ENCODE assay signal across 8 cellular contexts in the genomic region with DNA sequence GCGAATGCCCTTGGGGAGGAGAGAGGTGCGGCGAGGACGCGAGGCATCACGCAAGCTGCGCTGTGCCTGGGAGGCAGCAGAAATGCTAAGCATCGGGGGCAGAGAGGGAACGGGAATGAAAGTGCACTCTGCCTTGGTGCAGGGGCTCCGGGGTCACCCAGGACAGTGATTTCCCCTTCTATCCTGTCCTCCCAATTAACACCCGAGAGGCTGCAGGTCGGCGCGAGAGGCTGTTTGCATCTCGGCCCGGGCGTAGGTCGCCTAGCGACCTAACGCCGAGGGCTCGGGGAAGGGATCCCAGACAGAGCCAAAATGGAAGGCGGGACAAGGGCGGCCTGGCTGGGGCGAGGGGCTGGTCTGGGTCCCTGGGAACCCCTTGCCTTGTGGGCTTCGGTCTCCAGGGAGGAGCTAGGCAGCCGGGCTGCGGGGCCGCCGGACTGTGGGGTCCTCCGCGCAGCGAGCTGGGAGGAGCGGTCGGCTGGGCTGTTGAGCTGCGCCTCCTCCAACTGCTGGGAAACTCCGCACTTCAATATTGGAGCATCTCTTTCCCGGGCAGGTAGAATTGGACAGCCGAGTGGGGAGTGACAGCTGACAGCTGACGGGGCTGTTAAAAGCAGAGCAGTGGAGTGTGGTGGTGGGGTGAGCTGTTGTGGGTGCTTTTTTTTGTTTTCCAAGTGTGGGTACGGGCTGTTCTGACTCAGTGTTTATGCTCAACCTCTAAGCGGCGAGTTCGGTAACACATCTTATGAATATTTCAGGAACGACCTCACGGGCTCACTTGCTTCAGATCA. TPM values are rescaled to one million over a fixed set of nuclear protein-coding genes. Genes with fewer than 3 reads are reported as not detected.
DNase-seq lines count a peak whose midpoint lies in the region; ATAC-seq and TF ChIP-seq lines count a peak whose summit lies in the region.

No MANE protein-coding gene starts in this region.

- peaks cover 85% of the 10 kb centered on the region for H3K27me3 ChIP-seq in CD4-positive, alpha-beta T cell (ENCODE audit: control insufficient read depth, insufficient read depth, low read length)
- H3K27me3 ChIP-seq in skeletal muscle satellite cell (ENCODE audit: control insufficient read depth, insufficient read depth, low read length) = peaks cover 38% of the 10 kb centered on the region

- H3K9me3 ChIP-seq in CD4-positive, alpha-beta T cell (ENCODE audit: control insufficient read depth, low read length) = no peaks in the 10 kb centered on the region
- no peaks in the 10 kb centered on the region for H3K9me3 ChIP-seq in skeletal muscle satellite cell (replicated peaks; ENCODE audit: low read length)

- H3K4me2 ChIP-seq in skeletal muscle satellite cell (ENCODE audit: low read length) = peak overlapping the region; percentile 100

- no peak for TF ChIP-seq POLR2A in erythroblast (IDR thresholded peaks at IDR 0.05; ENCODE audit: low read length)

- no peak for TF ChIP-seq CTCF in CD4-positive, alpha-beta T cell (IDR thresholded peaks at IDR 0.05)

- no peak overlapping the region for H3K27ac Mint-ChIP-seq in CD4-positive, alpha-beta T cell
- no peak overlapping the region for H3K27ac Mint-ChIP-seq in activated naive CD8-positive, alpha-beta T cell treated with anti-CD3 and anti-CD28 coated beads for 36 hours

- H3K9me3 Mint-ChIP-seq in CD4-positive, alpha-beta T cell = no peaks in the 10 kb centered on the region
- peaks cover 3% of the 10 kb centered on the region for H3K9me3 Mint-ChIP-seq in activated naive CD8-positive, alpha-beta T cell treated with anti-CD3 and anti-CD28 coated beads for 36 hours

- H3K4me3 Mint-ChIP-seq in CD4-positive, alpha-beta T cell = peak overlapping the region; percentile 91
- H3K4me3 Mint-ChIP-seq in activated naive CD8-positive, alpha-beta T cell treated with anti-CD3 and anti-CD28 coated beads for 36 hours = peak overlapping the region; percentile 84

- POLR2A ChIA-PET in CD4-positive, alpha-beta T cell (lab: Charles Lee) = interaction anchor here (0.6 kb wide), 1 partner anchor 40 kb away, joined by 3 read pairs; no protein-coding TSS in a partner anchor

- H3K4me1 ChIP-seq in skeletal muscle satellite cell (ENCODE audit: control insufficient read depth, insufficient read depth, low read length) = peaks cover 30% of the 10 kb centered on the region

- CTCF ChIA-PET in CD4-positive, alpha-beta T cell (lab: Charles Lee) = no interaction called here

- H3K36me3 ChIP-seq in skeletal muscle satellite cell (ENCODE audit: insufficient read depth, low read length) = no peaks in the 10 kb centered on the region

- peak overlapping the region; percentile 70 for H3K9ac ChIP-seq in skeletal muscle satellite cell (ENCODE audit: low read depth, low read length)

- intact Hi-C loops in CD4-positive, alpha-beta T cell (cut with DNase I, micrococcal nuclease) = no loop called here

- H3K36me3 Mint-ChIP-seq in CD4-positive, alpha-beta T cell (ENCODE audit: low read depth) = peaks cover 4% of the 10 kb centered on the region
- peaks cover 2% of the 10 kb centered on the region for H3K36me3 Mint-ChIP-seq in activated naive CD8-positive, alpha-beta T cell treated with anti-CD3 and anti-CD28 coated beads for 36 hours

- H3K4me1 Mint-ChIP-seq in CD4-positive, alpha-beta T cell (ENCODE audit: low read depth) = peaks cover 34% of the 10 kb centered on the region
- peaks cover 16% of the 10 kb centered on the region for H3K4me1 Mint-ChIP-seq in activated naive CD8-positive, alpha-beta T cell treated with anti-CD3 and anti-CD28 coated beads for 36 hours

- peaks cover 92% of the 10 kb centered on the region for H3K27me3 Mint-ChIP-seq in CD4-positive, alpha-beta T cell
- H3K27me3 Mint-ChIP-seq in activated naive CD8-positive, alpha-beta T cell treated with anti-CD3 and anti-CD28 coated beads for 36 hours = peaks cover 92% of the 10 kb centered on the region

- H3K4me3 ChIP-seq in iPS-11a (ENCODE audit: low read depth, low read length) (peak overlapping the region; percentile 75), skeletal muscle satellite cell (ENCODE audit: low read length) (peak overlapping the region; percentile 94)

- ATAC-seq in CD4-positive, alpha-beta T cell (ENCODE audit: poor library complexity) = peak; percentile 51
- ATAC-seq in GM21423 (IDR thresholded peaks at IDR 0.05; ENCODE audit: unreplicated experiment) = peak; percentile 29

- peak in 1 of 10 experiments; percentile 0 for DNase-seq in CD4-positive, alpha-beta T cell
- DNase-seq in M059J (ENCODE audit: low read depth) (peak; percentile 21), erythroblast (lab: John Stamatoyannopoulos, UW) (no peak), NCI-H2196 (lab: John Stamatoyannopoulos, UW; ENCODE audit: unreplicated experiment) (no peak)
- DNase-seq in activated naive CD8-positive, alpha-beta T cell treated with anti-CD3 and anti-CD28 coated beads for 36 hours = peak; percentile 43

- no peak overlapping the region for H3K27ac ChIP-seq in CD4-positive, alpha-beta T cell (ENCODE audit: low read depth, low read length)

RNA-seq across cellular contexts. Expression of gene ELMOD1, which starts 0.7 kb away (rescaled TPM):
- total RNA-seq in CD4-positive, alpha-beta T cell = not detected
- 0.39 TPM in 1 of 2 replicates, not detected in the other for total RNA-seq in M059J (2014; rRNA removed; shearing (Covaris generic))
- not detected for total RNA-seq in activated naive CD8-positive, alpha-beta T cell treated with anti-CD3 and anti-CD28 coated beads for 36 hours
- under 0.01 and 0.87 TPM in 2 replicates for total RNA-seq in skeletal muscle satellite cell (2012; rRNA removed)

RNA-seq across cellular contexts. Expression of gene ALKBH8, which starts 26.1 kb away (rescaled TPM):
- 1 to 10 TPM; 6.5 to 7.7 TPM for total RNA-seq in CD4-positive, alpha-beta T cell
- 10.0 and 11.1 TPM in 2 replicates for total RNA-seq in M059J (2014; rRNA removed; shearing (Covaris generic))
- 10 to 100 TPM; 18.6 to 19.8 TPM for total RNA-seq in activated naive CD8-positive, alpha-beta T cell treated with anti-CD3 and anti-CD28 coated beads for 36 hours
- total RNA-seq in skeletal muscle satellite cell (2012; rRNA removed) = 9.6 and 9.9 TPM in 2 replicates

Comparison
In these comparisons a context has a peak if more than half of its experiments do, and no peak if none do; other contexts are left out.
1. DNase-seq: peak in M059J (single experiment) and activated naive CD8-positive, alpha-beta T cell treated with anti-CD3 and anti-CD28 coated beads for 36 hours (single experiment); none in erythroblast (0 of 2) and NCI-H2196 (single experiment).